In the genomic region with DNA sequence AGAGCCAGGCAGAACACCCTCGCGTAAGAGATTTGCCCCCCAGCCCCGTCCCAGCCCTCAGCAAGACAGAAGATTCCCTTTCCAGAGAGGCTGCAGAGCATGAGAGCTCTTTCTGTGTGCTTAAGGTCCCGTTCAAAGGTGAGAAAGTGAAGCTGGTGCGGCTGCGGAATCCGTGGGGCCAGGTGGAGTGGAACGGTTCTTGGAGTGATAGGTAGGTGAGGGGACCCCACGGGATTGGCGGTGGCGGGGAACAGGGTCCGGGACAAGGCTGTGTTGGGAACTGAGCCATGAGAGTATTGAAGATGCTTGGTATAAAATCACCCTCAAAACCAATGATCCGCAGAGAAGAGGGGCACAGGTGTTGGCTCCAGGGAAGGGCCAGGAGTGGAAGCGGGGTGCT, we compare ENCODE assay signal across 15 cellular contexts.
"Had no signal": no experiment of that assay in that cellular context is flagged by ENCODE, and none has a peak within 500 bp of the region (broad histone marks: within the 10 kb centered on the region; RNA-seq: fewer than 3 reads in every experiment).

No MANE protein-coding gene starts in this region.

- H3K9me3 ChIP-seq: esophagus squamous epithelium, sigmoid colon had no signal

- H3K9ac ChIP-seq: parathyroid adenoma had no signal

- ATAC-seq: natural killer cell had no signal

- H3K36me3 ChIP-seq: sigmoid colon had no signal

- H3K27me3 ChIP-seq: esophagus squamous epithelium, sigmoid colon had no signal

- H2AFZ ChIP-seq: parathyroid adenoma had no signal

- H3K4me1 ChIP-seq: esophagus squamous epithelium, parathyroid adenoma, sigmoid colon had no signal

- DNase-seq: cerebellar nuclear complex; esophagus squamous epithelium; foreskin fibroblast; hippocampal formation; kidney glomerular epithelial cell; mammary epithelial cell; natural killer cell; sigmoid colon; small intestine; stimulated activated CD4-positive, alpha-beta T cell treated with anti-CD3 and anti-CD28 coated beads, Interleukin-12 subunit alpha, Interleukin-12 subunit beta, amount 100 ng/mL, for 4 hours; stimulated activated naive CD4-positive, alpha-beta T cell had no signal

- H3K27ac Mint-ChIP-seq: dendritic cell treated with granulocyte-macrophage colony-stimulating factor and Interleukin-4, amounts not matched to agents 40 ng/mL and 50 ng/mL, for 4 days; mesothelial cell of epicardium; natural killer cell; type B pancreatic cell had no signal

- H3K9me3 Mint-ChIP-seq: dendritic cell treated with granulocyte-macrophage colony-stimulating factor and Interleukin-4, amounts not matched to agents 40 ng/mL and 50 ng/mL, for 4 days; mesothelial cell of epicardium; natural killer cell; type B pancreatic cell had no signal

- H3K27ac ChIP-seq: parathyroid adenoma, sigmoid colon had no signal

- H3K4me3 ChIP-seq: esophagus squamous epithelium, sigmoid colon had no signal

- H3K36me3 Mint-ChIP-seq: mesothelial cell of epicardium, natural killer cell, type B pancreatic cell had no signal
